ENCODE assay signal across 1 cellular context in the genomic region with DNA sequence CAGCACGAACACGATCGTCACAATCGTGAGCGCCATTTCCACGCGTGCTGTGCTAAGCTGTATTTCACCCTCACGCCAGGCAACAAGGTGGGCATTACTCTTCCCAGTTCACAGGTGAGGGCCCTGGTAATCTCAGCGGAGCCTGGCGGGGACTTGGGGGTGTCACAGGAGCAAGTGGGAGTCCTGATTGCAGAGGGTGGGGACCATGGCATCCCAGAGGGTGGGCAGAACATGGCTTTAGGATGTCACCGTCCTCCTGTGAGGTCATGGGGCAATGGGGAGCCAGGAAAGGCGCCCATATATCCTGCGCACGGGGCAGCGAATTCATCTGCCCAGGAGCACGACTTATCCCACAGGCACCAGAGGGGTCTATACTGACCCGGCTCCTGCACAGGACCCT.
TF ChIP-seq lines count a peak whose summit lies in the region.

No MANE protein-coding gene starts in this region.

TF ChIP-seq in H1, 55 proteins besides CTCF, POLR2A, EP300 and RAD21 (continued from another document):
- TF ChIP-seq, protein P1, sequence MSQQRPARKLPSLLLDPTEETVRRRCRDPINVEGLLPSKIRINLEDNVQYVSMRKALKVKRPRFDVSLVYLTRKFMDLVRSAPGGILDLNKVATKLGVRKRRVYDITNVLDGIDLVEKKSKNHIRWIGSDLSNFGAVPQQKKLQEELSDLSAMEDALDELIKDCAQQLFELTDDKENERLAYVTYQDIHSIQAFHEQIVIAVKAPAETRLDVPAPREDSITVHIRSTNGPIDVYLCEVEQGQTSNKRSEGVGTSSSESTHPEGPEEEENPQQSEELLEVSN (IDR thresholded peaks at IDR 0.05), result no peak
- TF ChIP-seq CBX5 (IDR thresholded peaks at IDR 0.05; ENCODE audit: low read depth, low read length) (no peak), SRF (IDR thresholded peaks at IDR 0.05; ENCODE audit: low read depth, low read length) (no peak), ZNF274 (IDR thresholded peaks at IDR 0.05; ENCODE audit: borderline replicate concordance, extremely low read depth, low read length) (no peak), KDM5A (IDR thresholded peaks at IDR 0.05; ENCODE audit: low read length) (no peak), NANOG (IDR thresholded peaks at IDR 0.05; ENCODE audit: insufficient read depth, low read depth, low read length, poor library complexity, severe bottlenecking) (no peak), SIN3A (conservative IDR thresholded peaks at IDR 0.05 in 1 of 2, IDR thresholded peaks at IDR 0.05 in 1 of 2; ENCODE audit: low read depth in 1 of 2, low read length in 2 of 2) (no peak), TEAD4 (IDR thresholded peaks at IDR 0.05; ENCODE audit: low read depth, low read length) (no peak), JUND (IDR thresholded peaks at IDR 0.05; ENCODE audit: low read length) (no peak)
- TF ChIP-seq, protein P2, sequence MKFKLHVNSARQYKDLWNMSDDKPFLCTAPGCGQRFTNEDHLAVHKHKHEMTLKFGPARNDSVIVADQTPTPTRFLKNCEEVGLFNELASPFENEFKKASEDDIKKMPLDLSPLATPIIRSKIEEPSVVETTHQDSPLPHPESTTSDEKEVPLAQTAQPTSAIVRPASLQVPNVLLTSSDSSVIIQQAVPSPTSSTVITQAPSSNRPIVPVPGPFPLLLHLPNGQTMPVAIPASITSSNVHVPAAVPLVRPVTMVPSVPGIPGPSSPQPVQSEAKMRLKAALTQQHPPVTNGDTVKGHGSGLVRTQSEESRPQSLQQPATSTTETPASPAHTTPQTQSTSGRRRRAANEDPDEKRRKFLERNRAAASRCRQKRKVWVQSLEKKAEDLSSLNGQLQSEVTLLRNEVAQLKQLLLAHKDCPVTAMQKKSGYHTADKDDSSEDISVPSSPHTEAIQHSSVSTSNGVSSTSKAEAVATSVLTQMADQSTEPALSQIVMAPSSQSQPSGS (IDR thresholded peaks at IDR 0.05; ENCODE audit: low read length), result no peak
TF ChIP-seq in H1: peak in this region for 0.
